In the genomic region with DNA sequence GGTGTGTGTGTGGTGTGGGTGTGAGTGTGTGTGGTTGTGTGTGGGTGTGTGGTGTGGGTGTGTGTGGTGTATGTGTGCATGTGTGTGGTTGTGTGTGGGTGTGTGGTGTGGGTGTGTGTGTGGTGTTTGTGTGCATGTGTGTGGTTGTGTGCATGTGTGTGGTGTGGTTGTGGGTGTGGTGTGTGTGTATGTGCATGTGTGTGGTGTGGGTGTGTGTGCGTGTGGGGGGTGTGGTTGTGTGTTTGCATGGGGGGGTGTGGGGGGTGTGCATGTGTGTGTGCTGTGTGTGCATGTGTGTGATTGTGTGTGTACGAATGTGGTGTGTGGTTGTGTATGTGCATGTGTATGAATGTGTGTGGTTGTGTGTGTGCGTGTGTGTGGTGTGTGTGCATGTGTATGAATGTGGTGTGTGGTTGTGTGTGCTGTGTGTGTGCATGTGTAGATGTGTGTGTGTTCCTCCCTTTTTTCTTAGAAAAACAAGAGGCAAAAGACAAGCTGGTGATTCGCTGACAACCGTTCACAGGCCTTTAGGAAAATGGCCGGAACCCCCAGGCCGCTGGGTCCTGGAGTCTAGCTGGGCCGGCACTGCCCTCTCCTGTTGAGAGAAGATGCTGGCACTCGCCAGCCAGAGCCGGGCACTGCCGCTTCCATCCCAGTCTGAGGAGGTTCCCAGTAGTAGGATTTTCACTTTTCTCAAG, we compare ENCODE assay signal across 1 cellular context.
TF ChIP-seq lines count a peak whose summit lies in the region.

No MANE protein-coding gene starts in this region.

TF ChIP-seq in K562, 482 proteins besides CTCF, POLR2A, EP300 and RAD21 (continued from another document):
- TF ChIP-seq ZNF740 (CRISPR knock-in tag; IDR thresholded peaks at IDR 0.05) (peak; percentile 51), ZNF740 (tag; IDR thresholded peaks at IDR 0.05) (no peak), EGR1 (conservative IDR thresholded peaks at IDR 0.05) (0 out of 2 replicates have a peak, but pooled peaks have one; percentile 6), BCOR (IDR thresholded peaks at IDR 0.05) (no peak)
